8 cellular contexts compared by ENCODE assay signal in genomic region chr4:150209140-150209829, GRCh38.
DNase-seq lines count a peak whose midpoint lies in the region; ATAC-seq and TF ChIP-seq lines count a peak whose summit lies in the region.

No MANE protein-coding gene starts in this region.

- H3K79me2 ChIP-seq in PC-3 (ENCODE audit: low read length) = no peaks in the 10 kb centered on the region

- H2BK15ac ChIP-seq in neuronal stem cell (ENCODE audit: low read length) = no peak overlapping the region

- peaks cover 8% of the 10 kb centered on the region; the same call in 1 of the 2 replicates for H3K4me1 ChIP-seq in PC-3 (ENCODE audit: insufficient read depth, low read length)
- H3K4me1 ChIP-seq in neuronal stem cell (ENCODE audit: control insufficient read depth in 2 of 2, insufficient read depth in 1 of 2, low read depth in 1 of 2, low read length in 2 of 2) = peaks cover 0 to 2% of the 10 kb centered on the region in 2 donors

- peak; percentile 50 for DNase-seq in SIG-M5 treated with dmso at 0.1 percent for 504 hours (lab: John Stamatoyannopoulos, UW; ENCODE audit: unreplicated experiment)
- no peak for DNase-seq in SIG-M5 (lab: John Stamatoyannopoulos, UW)
- peak; percentile 72 for DNase-seq in PC-3
- DNase-seq in erythroblast (lab: John Stamatoyannopoulos, UW) = peak; percentile 19 to 43
- DNase-seq in neuronal stem cell (ENCODE audit: low spot score) = peak; percentile 14
- no peak for DNase-seq in medulla oblongata (ENCODE audit: extremely low spot score)

- H4K91ac ChIP-seq in neuronal stem cell (ENCODE audit: low read depth, low read length, poor library complexity) = no peak overlapping the region

- POLR2A ChIA-PET in PC-3 (lab: Charles Lee; ENCODE audit: unreplicated experiment) = no interaction called here

- CTCF ChIA-PET in PC-3 (lab: Charles Lee) = interaction anchor here (0.6 to 1.2 kb wide), 7 partner anchors 35 to 211 kb away, joined by 3 to 11 read pairs (median 4); no protein-coding TSS in a partner anchor

- H3K18ac ChIP-seq in neuronal stem cell (ENCODE audit: low read length) = no peak overlapping the region

- H3K27me3 ChIP-seq in PC-3 (ENCODE audit: low read length) (no peaks in the 10 kb centered on the region), neuronal stem cell (ENCODE audit: control insufficient read depth in 3 of 3, insufficient read depth in 3 of 3, low read depth in 1 of 3, low read length in 3 of 3) (no peaks in the 10 kb centered on the region)

- H2AK5ac ChIP-seq in neuronal stem cell (ENCODE audit: low read depth, low read length) = no peak overlapping the region

- intact Hi-C loops in PC-3 (cut with micrococcal nuclease) = loop anchor here (1.0 to 2.0 kb wide), 3 partner anchors 102 to 210 kb away; no protein-coding TSS in a partner anchor

- no peak overlapping the region for H3K14ac ChIP-seq in neuronal stem cell (ENCODE audit: low read length)

- H3K4me2 ChIP-seq in PC-3 (ENCODE audit: low read length) = no peak overlapping the region
- no peak overlapping the region for H3K4me2 ChIP-seq in neuronal stem cell (ENCODE audit: insufficient read depth, low read length, poor library complexity, severe bottlenecking)

- H3F3A ChIP-seq in PC-3 (ENCODE audit: low read length, unreplicated experiment) = no peaks in the 10 kb centered on the region

- H3K4ac ChIP-seq in neuronal stem cell (ENCODE audit: low read length) = no peak overlapping the region

- TF ChIP-seq CTCF in PC-3 (conservative IDR thresholded peaks at IDR 0.05; ENCODE audit: low read depth, low read length) = peak; percentile 75

- H3K4me3 ChIP-seq in PC-3 (ENCODE audit: low read length) = no peak overlapping the region
- no peak overlapping the region for H3K4me3 ChIP-seq in neuronal stem cell (ENCODE audit: low read length in 2 of 2)

- no peak overlapping the region for H2BK120ac ChIP-seq in neuronal stem cell (ENCODE audit: low read depth, low read length)

- H3K23ac ChIP-seq in neuronal stem cell (ENCODE audit: low read depth, low read length, poor library complexity) = no peak overlapping the region

- no peaks in the 10 kb centered on the region for H3K9me2 ChIP-seq in PC-3 (replicated peaks; ENCODE audit: low read length)

- H3K9ac ChIP-seq in PC-3 (ENCODE audit: low read length) = no peak overlapping the region
- no peak overlapping the region for H3K9ac ChIP-seq in neuronal stem cell (ENCODE audit: low read depth, low read length, poor library complexity)

- H3K36me3 ChIP-seq in PC-3 (ENCODE audit: low read depth, low read length) (no peaks in the 10 kb centered on the region), neuronal stem cell (replicated peaks in 1 of 2; ENCODE audit: control insufficient read depth in 2 of 2, insufficient read depth in 2 of 2, low read length in 2 of 2) (peaks cover 0 to 11% of the 10 kb centered on the region in 2 donors)

- TF ChIP-seq POLR2A in erythroblast (IDR thresholded peaks at IDR 0.05; ENCODE audit: low read length) = no peak

- no peak overlapping the region for H4K8ac ChIP-seq in neuronal stem cell (ENCODE audit: low read depth, low read length)

- H2BK12ac ChIP-seq in neuronal stem cell (ENCODE audit: low read length) = no peak overlapping the region

- no peaks in the 10 kb centered on the region for H4K20me1 ChIP-seq in PC-3 (ENCODE audit: low read length)

- H3K9me3 ChIP-seq in PC-3 (ENCODE audit: low read length) (no peaks in the 10 kb centered on the region), neuronal stem cell (replicated peaks in 1 of 2; ENCODE audit: control insufficient read depth in 2 of 2, insufficient read depth in 1 of 2, low read depth in 1 of 2, low read length in 2 of 2) (no peaks in the 10 kb centered on the region)

- no CpG with 5 or more reads among the region's 6 CpGs for WGBS in neuronal stem cell (ENCODE audit: extremely low coverage in 2 of 2, insufficient read length in 2 of 2, insufficient replicate concordance in 1 of 2), 2 donors

- H3K79me1 ChIP-seq in neuronal stem cell (ENCODE audit: low read depth, low read length) = no peaks in the 10 kb centered on the region

- no TSS peak for BruUV-seq in PC-3 (replicated peaks; lab: Mats Ljungman, UMichigan)

- H2BK5ac ChIP-seq in neuronal stem cell (ENCODE audit: low read length) = no peak overlapping the region

- ATAC-seq in HG02759 (IDR thresholded peaks at IDR 0.05; ENCODE audit: unreplicated experiment) = peak; percentile 71
- peak; percentile 89 for ATAC-seq in PC-3
- ATAC-seq in GM19035 (IDR thresholded peaks at IDR 0.05; ENCODE audit: unreplicated experiment) = no peak

- H2AFZ ChIP-seq in PC-3 (ENCODE audit: low read length) (no peak overlapping the region), neuronal stem cell (ENCODE audit: low read length) (no peak overlapping the region)

- H3K27ac ChIP-seq in PC-3 (ENCODE audit: low read length) (no peak overlapping the region), neuronal stem cell (replicated peaks; ENCODE audit: low read length) (no peak overlapping the region)

Comparison
In these comparisons a context has a peak if more than half of its experiments do, and no peak if none do; other contexts are left out.
1. DNase-seq: peak in SIG-M5 treated with dmso at 0.1 percent for 504 hours (single experiment), PC-3 (single experiment), erythroblast (2 of 2) and neuronal stem cell (single experiment); none in SIG-M5 (single experiment) and medulla oblongata (single experiment).